ENCODE assay signal across 1 cellular context in the genomic region with DNA sequence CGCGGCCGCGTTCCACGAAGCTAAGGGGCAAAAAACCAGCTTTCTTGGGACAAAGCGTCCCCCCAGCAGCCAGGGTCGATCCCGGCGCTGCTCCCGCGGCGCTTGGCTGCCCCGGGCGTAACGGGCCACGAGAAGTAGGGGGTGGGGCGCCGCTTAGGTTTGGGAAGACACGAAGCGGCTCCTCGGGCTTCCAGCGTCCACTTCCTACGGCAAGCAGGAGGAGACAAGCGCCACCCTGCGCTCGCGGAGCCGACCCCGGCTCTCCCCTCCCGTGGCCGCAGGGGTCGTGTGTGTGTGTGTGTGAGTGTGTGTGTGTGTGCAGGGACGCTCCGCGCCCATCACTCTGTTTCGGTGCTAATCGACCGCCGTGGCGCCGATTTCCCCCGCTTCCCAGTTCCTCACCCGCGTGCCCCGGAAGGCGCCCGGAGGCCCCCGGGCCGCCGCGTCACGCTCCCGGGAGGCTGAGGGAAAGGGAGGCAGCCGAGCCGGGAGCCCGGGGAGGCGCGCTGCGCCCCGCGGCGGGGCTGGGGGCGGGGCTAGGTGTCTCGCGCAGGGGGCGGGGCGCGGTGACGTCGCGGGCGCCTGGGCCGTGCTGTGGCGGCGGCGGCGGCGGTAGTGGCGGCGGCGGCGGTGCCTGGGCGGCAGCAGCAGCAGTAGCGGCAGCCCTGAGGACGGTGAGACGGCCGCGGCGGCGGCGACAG.
TF ChIP-seq lines count a peak whose summit lies in the region.

Gene ERC1 (plus strand): TSS at position 575 of the 701 bp plus-strand sequence. CDS start 36,681 bp downstream, outside the sequence.

TF ChIP-seq in K562, 482 proteins besides CTCF, POLR2A, EP300 and RAD21 (continued from another document and continues in another):
- TF ChIP-seq, protein P1, sequence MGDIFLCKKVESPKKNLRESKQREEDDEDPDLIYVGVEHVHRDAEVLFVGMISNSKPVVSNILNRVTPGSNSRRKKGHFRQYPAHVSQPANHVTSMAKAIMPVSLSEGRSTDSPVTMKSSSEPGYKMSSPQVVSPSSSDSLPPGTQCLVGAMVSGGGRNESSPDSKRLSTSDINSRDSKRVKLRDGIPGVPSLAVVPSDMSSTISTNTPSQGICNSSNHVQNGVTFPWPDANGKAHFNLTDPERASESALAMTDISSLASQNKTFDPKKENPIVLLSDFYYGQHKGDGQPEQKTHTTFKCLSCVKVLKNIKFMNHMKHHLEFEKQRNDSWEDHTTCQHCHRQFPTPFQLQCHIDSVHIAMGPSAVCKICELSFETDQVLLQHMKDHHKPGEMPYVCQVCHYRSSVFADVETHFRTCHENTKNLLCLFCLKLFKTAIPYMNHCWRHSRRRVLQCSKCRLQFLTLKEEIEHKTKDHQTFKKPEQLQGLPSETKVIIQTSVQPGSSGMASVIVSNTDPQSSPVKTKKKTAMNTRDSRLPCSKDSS (IDR thresholded peaks at IDR 0.05; ENCODE audit: low read depth, partially characterized antibody), result no peak
- no peak for TF ChIP-seq ZNF253 (CRISPR knock-in tag; conservative IDR thresholded peaks at IDR 0.05)
- TF ChIP-seq CTBP1 (IDR thresholded peaks at IDR 0.05; ENCODE audit: borderline replicate concordance), result 0 out of 2 replicates have a peak, but pooled peaks have one; percentile 58
- TF ChIP-seq ZNF589 (CRISPR knock-in tag; IDR thresholded peaks at IDR 0.05; ENCODE audit: low read depth), result 0 out of 2 replicates have a peak, but pooled peaks have one; percentile 27
- no peak for TF ChIP-seq GTF2F1 (IDR thresholded peaks at IDR 0.05; ENCODE audit: low read depth, low read length)
- TF ChIP-seq SOX6 (IDR thresholded peaks at IDR 0.05), result peak; percentile 34; the same call in 1 of the 2 replicates
- no peak for TF ChIP-seq ZNF431 (CRISPR knock-in tag; IDR thresholded peaks at IDR 0.05)
- TF ChIP-seq ARID2 (IDR thresholded peaks at IDR 0.05), result no peak
- TF ChIP-seq FOSL1 (tag; conservative IDR thresholded peaks at IDR 0.05), result 0 out of 2 replicates have a peak, but pooled peaks have one; percentile 19
- no peak for TF ChIP-seq CREB3 (tag; conservative IDR thresholded peaks at IDR 0.05; ENCODE audit: low read depth)
- TF ChIP-seq FOXJ2 (tag; IDR thresholded peaks at IDR 0.05), result no peak
- TF ChIP-seq, protein P2, sequence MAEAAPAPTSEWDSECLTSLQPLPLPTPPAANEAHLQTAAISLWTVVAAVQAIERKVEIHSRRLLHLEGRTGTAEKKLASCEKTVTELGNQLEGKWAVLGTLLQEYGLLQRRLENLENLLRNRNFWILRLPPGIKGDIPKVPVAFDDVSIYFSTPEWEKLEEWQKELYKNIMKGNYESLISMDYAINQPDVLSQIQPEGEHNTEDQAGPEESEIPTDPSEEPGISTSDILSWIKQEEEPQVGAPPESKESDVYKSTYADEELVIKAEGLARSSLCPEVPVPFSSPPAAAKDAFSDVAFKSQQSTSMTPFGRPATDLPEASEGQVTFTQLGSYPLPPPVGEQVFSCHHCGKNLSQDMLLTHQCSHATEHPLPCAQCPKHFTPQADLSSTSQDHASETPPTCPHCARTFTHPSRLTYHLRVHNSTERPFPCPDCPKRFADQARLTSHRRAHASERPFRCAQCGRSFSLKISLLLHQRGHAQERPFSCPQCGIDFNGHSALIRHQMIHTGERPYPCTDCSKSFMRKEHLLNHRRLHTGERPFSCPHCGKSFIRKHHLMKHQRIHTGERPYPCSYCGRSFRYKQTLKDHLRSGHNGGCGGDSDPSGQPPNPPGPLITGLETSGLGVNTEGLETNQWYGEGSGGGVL (CRISPR knock-in tag; IDR thresholded peaks at IDR 0.05), result no peak
- peak; percentile 98 for TF ChIP-seq MTA3 (IDR thresholded peaks at IDR 0.05; ENCODE audit: borderline replicate concordance)
- TF ChIP-seq NCOA2 (IDR thresholded peaks at IDR 0.05; ENCODE audit: partially characterized antibody in 2 of 2), result no peak
- TF ChIP-seq, protein P3, sequence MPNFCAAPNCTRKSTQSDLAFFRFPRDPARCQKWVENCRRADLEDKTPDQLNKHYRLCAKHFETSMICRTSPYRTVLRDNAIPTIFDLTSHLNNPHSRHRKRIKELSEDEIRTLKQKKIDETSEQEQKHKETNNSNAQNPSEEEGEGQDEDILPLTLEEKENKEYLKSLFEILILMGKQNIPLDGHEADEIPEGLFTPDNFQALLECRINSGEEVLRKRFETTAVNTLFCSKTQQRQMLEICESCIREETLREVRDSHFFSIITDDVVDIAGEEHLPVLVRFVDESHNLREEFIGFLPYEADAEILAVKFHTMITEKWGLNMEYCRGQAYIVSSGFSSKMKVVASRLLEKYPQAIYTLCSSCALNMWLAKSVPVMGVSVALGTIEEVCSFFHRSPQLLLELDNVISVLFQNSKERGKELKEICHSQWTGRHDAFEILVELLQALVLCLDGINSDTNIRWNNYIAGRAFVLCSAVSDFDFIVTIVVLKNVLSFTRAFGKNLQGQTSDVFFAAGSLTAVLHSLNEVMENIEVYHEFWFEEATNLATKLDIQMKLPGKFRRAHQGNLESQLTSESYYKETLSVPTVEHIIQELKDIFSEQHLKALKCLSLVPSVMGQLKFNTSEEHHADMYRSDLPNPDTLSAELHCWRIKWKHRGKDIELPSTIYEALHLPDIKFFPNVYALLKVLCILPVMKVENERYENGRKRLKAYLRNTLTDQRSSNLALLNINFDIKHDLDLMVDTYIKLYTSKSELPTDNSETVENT (CRISPR knock-in tag; IDR thresholded peaks at IDR 0.05), result peak; percentile 51; the same call in 1 of the 2 replicates
- no peak for TF ChIP-seq KDM2B (CRISPR knock-in tag; IDR thresholded peaks at IDR 0.05)
- peak; percentile 50; the same call in 1 of the 2 replicates for TF ChIP-seq PML (IDR thresholded peaks at IDR 0.05; ENCODE audit: low read length)
- no peak for TF ChIP-seq ZNF449 (CRISPR knock-in tag; IDR thresholded peaks at IDR 0.05)
- TF ChIP-seq PHF21A (IDR thresholded peaks at IDR 0.05; ENCODE audit: borderline replicate concordance, low read depth), result no peak
- no peak for TF ChIP-seq ZNF764 (CRISPR knock-in tag; IDR thresholded peaks at IDR 0.05; ENCODE audit: low read depth)
- TF ChIP-seq ZNF79 (CRISPR knock-in tag; IDR thresholded peaks at IDR 0.05; ENCODE audit: low read depth), result no peak
- 0 out of 2 replicates have a peak, but pooled peaks have one; percentile 26 for TF ChIP-seq C11orf30 (IDR thresholded peaks at IDR 0.05; ENCODE audit: low read depth)
- TF ChIP-seq FOXP4 (CRISPR knock-in tag; IDR thresholded peaks at IDR 0.05; ENCODE audit: borderline replicate concordance), result no peak
- no peak for TF ChIP-seq NEUROD1 (IDR thresholded peaks at IDR 0.05; ENCODE audit: borderline replicate concordance, low read depth, low read length, partially characterized antibody)
- TF ChIP-seq, protein P4, sequence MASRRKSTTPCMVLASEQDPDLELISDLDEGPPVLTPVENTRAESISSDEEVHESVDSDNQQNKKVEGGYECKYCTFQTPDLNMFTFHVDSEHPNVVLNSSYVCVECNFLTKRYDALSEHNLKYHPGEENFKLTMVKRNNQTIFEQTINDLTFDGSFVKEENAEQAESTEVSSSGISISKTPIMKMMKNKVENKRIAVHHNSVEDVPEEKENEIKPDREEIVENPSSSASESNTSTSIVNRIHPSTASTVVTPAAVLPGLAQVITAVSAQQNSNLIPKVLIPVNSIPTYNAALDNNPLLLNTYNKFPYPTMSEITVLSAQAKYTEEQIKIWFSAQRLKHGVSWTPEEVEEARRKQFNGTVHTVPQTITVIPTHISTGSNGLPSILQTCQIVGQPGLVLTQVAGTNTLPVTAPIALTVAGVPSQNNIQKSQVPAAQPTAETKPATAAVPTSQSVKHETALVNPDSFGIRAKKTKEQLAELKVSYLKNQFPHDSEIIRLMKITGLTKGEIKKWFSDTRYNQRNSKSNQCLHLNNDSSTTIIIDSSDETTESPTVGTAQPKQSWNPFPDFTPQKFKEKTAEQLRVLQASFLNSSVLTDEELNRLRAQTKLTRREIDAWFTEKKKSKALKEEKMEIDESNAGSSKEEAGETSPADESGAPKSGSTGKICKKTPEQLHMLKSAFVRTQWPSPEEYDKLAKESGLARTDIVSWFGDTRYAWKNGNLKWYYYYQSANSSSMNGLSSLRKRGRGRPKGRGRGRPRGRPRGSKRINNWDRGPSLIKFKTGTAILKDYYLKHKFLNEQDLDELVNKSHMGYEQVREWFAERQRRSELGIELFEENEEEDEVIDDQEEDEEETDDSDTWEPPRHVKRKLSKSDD (conservative IDR thresholded peaks at IDR 0.05; ENCODE audit: low read length), result no peak
- TF ChIP-seq ZNF830 (CRISPR knock-in tag; IDR thresholded peaks at IDR 0.05), result no peak
- TF ChIP-seq SIX5 (IDR thresholded peaks at IDR 0.05; ENCODE audit: borderline replicate concordance in 1 of 2, insufficient read depth in 1 of 2, low read depth in 1 of 2, low read length in 2 of 2), result 0 out of 4 replicates have a peak, but pooled peaks of 1 of the 2 experiments have one; percentile 1
- TF ChIP-seq TSC22D4 (tag; IDR thresholded peaks at IDR 0.05), result no peak
- no peak for TF ChIP-seq SMARCB1 (IDR thresholded peaks at IDR 0.05; ENCODE audit: insufficient read length, low read depth)
- TF ChIP-seq TBL1XR1 (IDR thresholded peaks at IDR 0.05; ENCODE audit: low read length in 2 of 2), result no peak
- no peak for TF ChIP-seq ZFP91 (CRISPR knock-in tag; IDR thresholded peaks at IDR 0.05)
- no peak for TF ChIP-seq TRIM25 (IDR thresholded peaks at IDR 0.05; ENCODE audit: borderline replicate concordance)
- no peak for TF ChIP-seq SRSF1 (IDR thresholded peaks at IDR 0.05; ENCODE audit: low read depth, low read length)
- no peak for TF ChIP-seq KLF13 (tag; IDR thresholded peaks at IDR 0.05; ENCODE audit: borderline replicate concordance, low read depth)
- TF ChIP-seq KHSRP (IDR thresholded peaks at IDR 0.05), result no peak
- no peak for TF ChIP-seq KLF6 (CRISPR knock-in tag; IDR thresholded peaks at IDR 0.05; ENCODE audit: borderline replicate concordance)
- TF ChIP-seq RFX1 (IDR thresholded peaks at IDR 0.05), result no peak
- TF ChIP-seq MIER1 (IDR thresholded peaks at IDR 0.05; ENCODE audit: low read depth), result no peak
- TF ChIP-seq CCNT2 (IDR thresholded peaks at IDR 0.05; ENCODE audit: borderline replicate concordance, extremely low read depth, insufficient read length, low read depth, low read length), result peak; percentile 55
- TF ChIP-seq SRSF3 (IDR thresholded peaks at IDR 0.05; ENCODE audit: insufficient read depth, low read length), result no peak
- TF ChIP-seq CBX3 (IDR thresholded peaks at IDR 0.05; ENCODE audit: borderline replicate concordance in 1 of 2, low read length in 2 of 2), result no peak
- peak; percentile 67 to 88 for TF ChIP-seq MAZ (CRISPR knock-in tag; conservative IDR thresholded peaks at IDR 0.05 in 1 of 2, IDR thresholded peaks at IDR 0.05 in 1 of 2)
